23 cellular contexts compared by ENCODE assay signal in genomic region chr21:38759286-38759872, GRCh38. TPM values are rescaled to one million over a fixed set of nuclear protein-coding genes. Genes with fewer than 3 reads are reported as not detected.
DNase-seq lines count a peak whose midpoint lies in the region; ATAC-seq and TF ChIP-seq lines count a peak whose summit lies in the region.
"Had no signal": no experiment of that assay in that cellular context is flagged by ENCODE, and none has a peak within 500 bp of the region (broad histone marks: within the 10 kb centered on the region; RNA-seq: fewer than 3 reads in every experiment).

No MANE protein-coding gene starts in this region.

- POLR2A ChIA-PET in T-cell (lab: Charles Lee): no interaction called here

- H3K27me3 ChIP-seq in ACC112 (ENCODE audit: insufficient read depth, low read length) (no peaks in the 10 kb centered on the region), SJSA1 (replicated peaks) (no peaks in the 10 kb centered on the region), smooth muscle cell (ENCODE audit: low read depth) (no peaks in the 10 kb centered on the region)
- H3K27me3 ChIP-seq: upper lobe of left lung had no signal

- 47% methylated on average over 7 of the region's 7 CpGs for WGBS in smooth muscle cell (ENCODE audit: low lambda C conversion rate)

- TF ChIP-seq CTCF in fibroblast of the aortic adventitia (IDR thresholded peaks at IDR 0.05; ENCODE audit: insufficient read depth, low read length): no peak
- no peak for TF ChIP-seq CTCF in smooth muscle cell (IDR thresholded peaks at IDR 0.05; ENCODE audit: borderline replicate concordance, insufficient read depth, poor library complexity, severe bottlenecking)

- H4K20me1 ChIP-seq in smooth muscle cell (ENCODE audit: low read depth): no peaks in the 10 kb centered on the region

- no peaks in the 10 kb centered on the region for H3K9me3 Mint-ChIP-seq in T-cell
- H3K9me3 Mint-ChIP-seq: activated naive CD8-positive, alpha-beta T cell treated with anti-CD3 and anti-CD28 coated beads, Interleukin-2, amount 50 U/mL, for 24 hours; CD4-positive, alpha-beta T cell; GM23338; natural killer cell had no signal

- peak overlapping the region; percentile 80 for H3K4me2 ChIP-seq in smooth muscle cell
- H3K4me2 ChIP-seq: GM23338 had no signal

- DNase-seq in SJSA1 (ENCODE audit: low read depth in 1 of 2, low spot score in 2 of 2): no peak
- peak; percentile 76 for DNase-seq in fibroblast of the aortic adventitia (ENCODE audit: low read depth)
- no peak for DNase-seq in smooth muscle cell (lab: John Stamatoyannopoulos, UW; ENCODE audit: unreplicated experiment)
- no peak for DNase-seq in T-cell
- DNase-seq in dedifferentiated amniotic fluid mesenchymal stem cell (ENCODE audit: extremely low spot score): no peak
- DNase-seq in NCI-H146 treated with DMSO at 0.1 percent for 48 hours (lab: John Stamatoyannopoulos, UW; ENCODE audit: unreplicated experiment): no peak
- DNase-seq in KBM-7: no peak
- DNase-seq: activated CD4-positive, alpha-beta T cell treated with anti-CD3 and anti-CD28 coated beads, Interleukin-2, amount 50 U/mL, for 1 hour; activated CD8-positive, alpha-beta memory T cell treated with anti-CD3 and anti-CD28 coated beads, Interleukin-2, amount 50 U/mL, for 4 hours; activated effector memory CD4-positive, alpha-beta T cell treated with Interleukin-2 at 50 U/mL for 16 hours; activated naive CD8-positive, alpha-beta T cell treated with anti-CD3 and anti-CD28 coated beads, Interleukin-2, amount 50 U/mL, for 24 hours; CD4-positive, alpha-beta T cell; dermis blood vessel endothelial cell; DMS 273 treated with DMSO at 0.1 percent for 48 hours; kidney glomerular epithelial cell; natural killer cell; NCI-H1694; NCI-H69; SHP77 treated with DMSO at 0.1 percent for 48 hours; stimulated activated naive CD8-positive, alpha-beta T cell treated with anti-CD3 and anti-CD28 coated beads, Interleukin-15, Interleukin-2, amounts not matched to agents 100 U/mL and 50 U/mL, for 24 hours; upper lobe of left lung had no signal

- H3K4me3 Mint-ChIP-seq in T-cell: no peak overlapping the region
- H3K4me3 Mint-ChIP-seq: activated naive CD8-positive, alpha-beta T cell treated with anti-CD3 and anti-CD28 coated beads, Interleukin-2, amount 50 U/mL, for 24 hours; CD4-positive, alpha-beta T cell; GM23338; natural killer cell had no signal

- H3K79me2 ChIP-seq in ACC112 (ENCODE audit: control insufficient read depth, insufficient read depth, low read length, unreplicated experiment): no peaks in the 10 kb centered on the region
- H3K79me2 ChIP-seq in smooth muscle cell (ENCODE audit: low read depth): peaks cover 38% of the 10 kb centered on the region

- H3K36me3 ChIP-seq in ACC112 (ENCODE audit: insufficient read depth, low read length) (no peaks in the 10 kb centered on the region), SJSA1 (no peaks in the 10 kb centered on the region), smooth muscle cell (ENCODE audit: low read depth) (no peaks in the 10 kb centered on the region)
- H3K36me3 ChIP-seq: upper lobe of left lung had no signal

- CTCF ChIA-PET in T-cell (lab: Charles Lee): interaction anchor here in 1 of 2 donors (0.6 kb wide), 1 partner anchor 39 kb away, joined by 4 read pairs; no protein-coding TSS in a partner anchor

- H3K27me3 Mint-ChIP-seq in T-cell: no peaks in the 10 kb centered on the region
- H3K27me3 Mint-ChIP-seq: CD4-positive, alpha-beta T cell had no signal

- H3K9me3 ChIP-seq in SJSA1 (replicated peaks): no peaks in the 10 kb centered on the region
- no peaks in the 10 kb centered on the region for H3K9me3 ChIP-seq in smooth muscle cell (replicated peaks; ENCODE audit: low read depth)
- H3K9me3 ChIP-seq: upper lobe of left lung had no signal

- peak overlapping the region; percentile 18; the same call in 1 of the 2 replicates for H3K27ac ChIP-seq in ACC112 (ENCODE audit: low read depth, low read length)
- H3K27ac ChIP-seq in SJSA1: peak overlapping the region; percentile 11
- H3K27ac ChIP-seq in smooth muscle cell (ENCODE audit: low read depth): peak overlapping the region; percentile 99

- no peak overlapping the region for H3K27ac Mint-ChIP-seq in T-cell
- H3K27ac Mint-ChIP-seq: activated naive CD8-positive, alpha-beta T cell treated with anti-CD3 and anti-CD28 coated beads, Interleukin-2, amount 50 U/mL, for 24 hours; CD4-positive, alpha-beta T cell; GM23338; natural killer cell had no signal

- peaks cover 13% of the 10 kb centered on the region for H3F3A ChIP-seq in smooth muscle cell (ENCODE audit: low read depth)

- H3K4me1 Mint-ChIP-seq in T-cell: peaks cover 9 to 17% (median 10%) of the 10 kb centered on the region in 3 donors

- H3K4me1 ChIP-seq in ACC112 (ENCODE audit: control insufficient read depth, insufficient read depth, low read length, unreplicated experiment) (peaks cover 20% of the 10 kb centered on the region), SJSA1 (replicated peaks) (peaks cover 61% of the 10 kb centered on the region), smooth muscle cell (ENCODE audit: low read depth) (peaks cover 29% of the 10 kb centered on the region)

- peak overlapping the region; percentile 60 for H3K9ac ChIP-seq in smooth muscle cell (ENCODE audit: low read depth)

- H3K4me3 ChIP-seq in ACC112 (ENCODE audit: low read depth, low read length) (no peak overlapping the region), SJSA1 (no peak overlapping the region), fibroblast of the aortic adventitia (ENCODE audit: low read depth, low read length) (no peak overlapping the region), smooth muscle cell (no peak overlapping the region)
- H3K4me3 ChIP-seq: GM23338, upper lobe of left lung had no signal

- H2AFZ ChIP-seq in ACC112 (ENCODE audit: low read length, unreplicated experiment) (peak overlapping the region; percentile 17), smooth muscle cell (ENCODE audit: low read depth) (no peak overlapping the region)
- H2AFZ ChIP-seq: GM23338 had no signal

- no peaks in the 10 kb centered on the region for H3K36me3 Mint-ChIP-seq in T-cell
- H3K36me3 Mint-ChIP-seq: natural killer cell had no signal

- ATAC-seq in T-cell (replicated peaks in 1 of 4): no peak
- ATAC-seq: activated naive CD8-positive, alpha-beta T cell treated with anti-CD3 and anti-CD28 coated beads, Interleukin-2, amount 50 U/mL, for 24 hours; natural killer cell; stimulated activated naive CD8-positive, alpha-beta T cell treated with anti-CD3 and anti-CD28 coated beads, Interleukin-15, Interleukin-2, amounts not matched to agents 100 U/mL and 50 U/mL, for 24 hours had no signal

- in situ Hi-C loops in KBM-7 (cut with MboI; ENCODE audit: low pct_unique_long_range_greater_than_20kb, low sequenced_read_pairs): no loop called here

RNA-seq across cellular contexts. Expression of gene ETS2, which starts 46.4 kb away (rescaled TPM):
- 44.4 and 48.2 TPM in 2 replicates for total RNA-seq in SJSA1 (2014; rRNA removed; shearing (Covaris generic))
- 7.5 and 62.6 TPM in 2 replicates for total RNA-seq in fibroblast of the aortic adventitia (ENCODE audit: low replicate concordance)
- total RNA-seq in smooth muscle cell: 77.0 and 77.7 TPM in 2 replicates
- 63.8 and 65.9 TPM in 2 replicates for polyA plus RNA-seq in smooth muscle cell
- total RNA-seq in T-cell: 10 to 100 TPM; 12.3 to 17.3 (median 16.5) TPM

Comparison
In these comparisons a context has a peak if more than half of its experiments do, and no peak if none do; other contexts are left out.
1. H3K27ac ChIP-seq: peak in every context shown above with its lines; median percentile 99 in smooth muscle cell; 18 in ACC112; 11 in SJSA1.